ENCODE assay signal across 22 cellular contexts in genomic region chrX:103344606-103345005, GRCh38. TPM values are rescaled to one million over a fixed set of nuclear protein-coding genes. Genes with fewer than 3 reads are reported as not detected.
"Had no signal": no experiment of that assay in that cellular context is flagged by ENCODE, and none has a peak within 500 bp of the region (broad histone marks: within the 10 kb centered on the region; RNA-seq: fewer than 3 reads in every experiment).

No MANE protein-coding gene starts in this region.

- H3K27me3 ChIP-seq: sigmoid colon, thyroid gland had no signal

- H3K4me3 Mint-ChIP-seq: memory B cell; naive thymus-derived CD4-positive, alpha-beta T cell; nephron; neural progenitor cell; stimulated activated effector memory CD8-positive, alpha-beta T cell treated with anti-CD3 and anti-CD28 coated beads, Interleukin-12 subunit alpha, Interleukin-12 subunit beta, amount 100 ng/mL, for 72 hours had no signal

- H3K9me3 ChIP-seq: prostate gland, sigmoid colon, stomach, thyroid gland had no signal

- H2AFZ ChIP-seq: neural progenitor cell, parathyroid adenoma had no signal

- H3K4me1 ChIP-seq: gastrocnemius medialis, neural progenitor cell, parathyroid adenoma, prostate gland, sigmoid colon, stomach, thyroid gland had no signal

- H3K27ac Mint-ChIP-seq: memory B cell; naive thymus-derived CD4-positive, alpha-beta T cell; neural progenitor cell; stimulated activated effector memory CD8-positive, alpha-beta T cell treated with anti-CD3 and anti-CD28 coated beads, Interleukin-12 subunit alpha, Interleukin-12 subunit beta, amount 100 ng/mL, for 72 hours had no signal

- ATAC-seq: gastrocnemius medialis; left lobe of liver; naive thymus-derived CD4-positive, alpha-beta T cell; right cardiac atrium; stimulated activated effector memory CD8-positive, alpha-beta T cell treated with anti-CD3 and anti-CD28 coated beads, Interleukin-12 subunit alpha, Interleukin-12 subunit beta, amount 100 ng/mL, for 72 hours had no signal

- H3K79me2 ChIP-seq: parathyroid adenoma had no signal

- H3K9me3 Mint-ChIP-seq: memory B cell; naive thymus-derived CD4-positive, alpha-beta T cell; nephron; neural progenitor cell; stimulated activated effector memory CD8-positive, alpha-beta T cell treated with anti-CD3 and anti-CD28 coated beads, Interleukin-12 subunit alpha, Interleukin-12 subunit beta, amount 100 ng/mL, for 72 hours had no signal

- H3K36me3 ChIP-seq: gastrocnemius medialis, neural progenitor cell, prostate gland, sigmoid colon, stomach, thyroid gland had no signal

- H3K4me1 Mint-ChIP-seq: nephron; stimulated activated effector memory CD8-positive, alpha-beta T cell treated with anti-CD3 and anti-CD28 coated beads, Interleukin-12 subunit alpha, Interleukin-12 subunit beta, amount 100 ng/mL, for 72 hours had no signal

- H3K27ac ChIP-seq: gastrocnemius medialis, neural progenitor cell, parathyroid adenoma, prostate gland, sigmoid colon, stomach, thyroid gland had no signal

- H3K9ac ChIP-seq: neural progenitor cell, parathyroid adenoma had no signal

- H3K4me3 ChIP-seq: gastrocnemius medialis, lung, neural progenitor cell, prostate gland, sigmoid colon, stomach, thyroid gland had no signal

- H3K36me3 Mint-ChIP-seq: memory B cell; naive thymus-derived CD4-positive, alpha-beta T cell; neural progenitor cell; stimulated activated effector memory CD8-positive, alpha-beta T cell treated with anti-CD3 and anti-CD28 coated beads, Interleukin-12 subunit alpha, Interleukin-12 subunit beta, amount 100 ng/mL, for 72 hours had no signal

- H3K4me2 ChIP-seq: neural progenitor cell had no signal

- DNase-seq: effector CD8-positive, alpha-beta T cell; foreskin fibroblast; gastrocnemius medialis; head of caudate nucleus; midbrain; naive thymus-derived CD4-positive, alpha-beta T cell; right cardiac atrium; sigmoid colon; stimulated activated CD4-positive, alpha-beta T cell treated with anti-CD3 and anti-CD28 coated beads, Interleukin-2, amount 100 ng/mL, for 24 hours; stimulated activated CD4-positive, alpha-beta T cell treated with anti-CD3 and anti-CD28 coated beads, Interleukin-4, amount 100 ng/mL, for 24 hours; stimulated activated naive CD4-positive, alpha-beta T cell treated with Interleukin-2 at 50 U/mL for 16 hours; stomach; thyroid gland; trophoblast cell had no signal

RNA-seq across cellular contexts. Expression of gene TCEAL7, which starts 14.6 kb away (rescaled TPM):
- total RNA-seq: naive thymus-derived CD4-positive, alpha-beta T cell had no signal
- polyA plus RNA-seq: naive thymus-derived CD4-positive, alpha-beta T cell had no signal
